17 cellular contexts compared by ENCODE assay signal in the genomic region with DNA sequence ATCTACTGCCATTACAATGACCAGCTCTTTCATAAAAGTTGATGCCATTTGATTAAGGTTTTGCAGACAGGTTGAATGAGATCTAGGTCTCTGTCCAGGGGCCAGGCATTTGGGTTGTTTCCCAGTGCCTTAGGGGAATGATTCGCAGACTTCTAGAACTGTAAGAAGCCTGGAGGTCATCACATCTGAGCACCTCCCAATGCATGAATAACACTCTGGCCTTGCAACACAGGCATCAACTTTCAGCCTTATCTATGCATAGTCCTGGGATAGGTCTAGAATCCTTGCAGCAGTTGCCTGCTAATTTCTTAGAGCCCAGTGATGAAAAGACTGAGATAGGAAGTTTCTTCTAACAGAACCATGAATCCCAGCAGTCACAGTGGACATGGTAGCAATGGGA. TPM values are rescaled to one million over a fixed set of nuclear protein-coding genes. Genes with fewer than 3 reads are reported as not detected.
"Had no signal": no experiment of that assay in that cellular context is flagged by ENCODE, and none has a peak within 500 bp of the region (broad histone marks: within the 10 kb centered on the region; RNA-seq: fewer than 3 reads in every experiment).

No MANE protein-coding gene starts in this region.

- H3K4me3 ChIP-seq: colonic mucosa, esophagus muscularis mucosa, gastroesophageal sphincter, heart left ventricle, left lung, lower lobe of right lung, mucosa of descending colon had no signal

- H3K9me3 ChIP-seq: colonic mucosa, esophagus muscularis mucosa, gastroesophageal sphincter, heart left ventricle, left lung, lower lobe of right lung, mucosa of descending colon had no signal

- H3K27me3 ChIP-seq: colonic mucosa, esophagus muscularis mucosa, gastroesophageal sphincter, heart left ventricle, left lung had no signal

- H3K27ac ChIP-seq: colonic mucosa, esophagus muscularis mucosa, foreskin keratinocyte, gastroesophageal sphincter, heart left ventricle, left lung, lower lobe of right lung had no signal

- ATAC-seq: effector memory CD8-positive, alpha-beta T cell; foreskin keratinocyte; gastroesophageal sphincter; heart left ventricle; left lung; lower lobe of right lung; mucosa of descending colon had no signal

- DNase-seq: colonic mucosa; cortex of kidney; effector CD8-positive, alpha-beta T cell; effector memory CD8-positive, alpha-beta T cell; endodermal cell; heart left ventricle; hippocampal formation; left cardiac atrium; left lung; left ventricle myocardium superior; lower lobe of right lung; mucosa of descending colon; naive B cell had no signal

- H3K4me1 ChIP-seq: colonic mucosa, foreskin keratinocyte, heart left ventricle, left lung, lower lobe of right lung had no signal

- H3K36me3 ChIP-seq: colonic mucosa, esophagus muscularis mucosa, gastroesophageal sphincter, heart left ventricle, left lung, lower lobe of right lung had no signal

RNA-seq across cellular contexts. Expression of gene KCND3, which starts 44.8 kb away (rescaled TPM):
- total RNA-seq: epithelial cell of proximal tubule had no signal
